18 cellular contexts compared by ENCODE assay signal in genomic region chr11:117121176-117121575, GRCh38. TPM values are rescaled to one million over a fixed set of nuclear protein-coding genes. Genes with fewer than 3 reads are reported as not detected.
A peak's percentile ranks its signal among the peaks of the same experiment; 100 is the strongest.
DNase-seq lines count a peak whose midpoint lies in the region; ATAC-seq, FAIRE-seq and TF ChIP-seq lines count a peak whose summit lies in the region.
"Had no signal": no experiment of that assay in that cellular context is flagged by ENCODE, and none has a peak within 500 bp of the region (broad histone marks: within the 10 kb centered on the region; RNA-seq: fewer than 3 reads in every experiment).

No MANE protein-coding gene starts in this region.

- H3F3A ChIP-seq in GM23248 (ENCODE audit: insufficient read depth), result no peaks in the 10 kb centered on the region

- FAIRE-seq in frontal cortex (lab: Jason Lieb, UNC), result no peak
- FAIRE-seq: GM12891, GM19239, H1 had no signal

- ATAC-seq in GM18861 (IDR thresholded peaks at IDR 0.05; ENCODE audit: unreplicated experiment) (no peak), HG02852 (IDR thresholded peaks at IDR 0.05; ENCODE audit: unreplicated experiment) (no peak), HG02623 (IDR thresholded peaks at IDR 0.05; ENCODE audit: unreplicated experiment) (no peak)

- in situ Hi-C loops in GM23248 (cut with MboI), result no loop called here

- no peaks in the 10 kb centered on the region for H3K79me2 ChIP-seq in GM23248 (ENCODE audit: insufficient read depth)

- no peaks in the 10 kb centered on the region for H3K36me3 ChIP-seq in GM23248 (ENCODE audit: low read depth)
- H3K36me3 ChIP-seq: BLaER1, HAP-1 had no signal

- peak overlapping the region; percentile 40 for H3K27ac ChIP-seq in GM23248
- peak overlapping the region; percentile 21 for H3K27ac ChIP-seq in epithelial cell of prostate
- H3K27ac ChIP-seq: BLaER1 had no signal

- no peaks in the 10 kb centered on the region for H3K9me2 ChIP-seq in GM23248 (ENCODE audit: insufficient read depth)

- peaks cover 5% of the 10 kb centered on the region for H3K27me3 ChIP-seq in GM23248 (replicated peaks; ENCODE audit: insufficient read depth)
- H3K27me3 ChIP-seq: BLaER1 had no signal

- no peak overlapping the region for H3K9ac ChIP-seq in GM23248
- H3K9ac ChIP-seq: BLaER1 had no signal

- H4K20me1 ChIP-seq in GM23248 (ENCODE audit: insufficient read depth), result no peaks in the 10 kb centered on the region
- H4K20me1 ChIP-seq: BLaER1 had no signal

- H3K4me1 ChIP-seq in GM23248 (ENCODE audit: insufficient read depth), result 0 out of 2 replicates have a peak, but pooled peaks cover 7% of the 10 kb centered on the region
- H3K4me1 ChIP-seq: Caco-2 had no signal

- no peaks in the 10 kb centered on the region for H3K9me3 ChIP-seq in GM23248 (ENCODE audit: low read depth)
- H3K9me3 ChIP-seq: BLaER1, Caco-2, HAP-1 had no signal

- no peak overlapping the region for H2AFZ ChIP-seq in GM23248

- TF ChIP-seq CTCF in AG10803 (conservative IDR thresholded peaks at IDR 0.05; ENCODE audit: low read length) (no peak), fibroblast of the aortic adventitia (IDR thresholded peaks at IDR 0.05; ENCODE audit: insufficient read depth, low read length) (no peak)

- H3K4me2 ChIP-seq in GM23248 (ENCODE audit: unreplicated experiment), result no peak overlapping the region
- H3K4me2 ChIP-seq: BLaER1 had no signal

- no peak overlapping the region for H3K4me3 ChIP-seq in AG10803 (ENCODE audit: low read length)
- H3K4me3 ChIP-seq in GM23248, result no peak overlapping the region
- H3K4me3 ChIP-seq in fibroblast of the aortic adventitia (ENCODE audit: low read depth, low read length), result no peak overlapping the region
- H3K4me3 ChIP-seq: BLaER1, HAP-1 had no signal

- peak; percentile 57 for DNase-seq in AG10803 (ENCODE audit: low read depth)
- peak; percentile 61 for DNase-seq in GM23248
- DNase-seq in epithelial cell of prostate (ENCODE audit: low read depth, low spot score), result no peak
- peak; percentile 73 for DNase-seq in fibroblast of the aortic adventitia (ENCODE audit: low read depth)
- DNase-seq in frontal cortex (ENCODE audit: low spot score in 2 of 2), result no peak
- DNase-seq: ACHN; Caco-2; CD8-positive, alpha-beta memory T cell; DND-41; KBM-7 had no signal

RNA-seq across cellular contexts. Expression of gene PAFAH1B2, which starts 22.9 kb away (rescaled TPM):
- total RNA-seq in GM23248 (2014; rRNA removed; shearing (Covaris generic)), result 124 and 140 TPM in 2 replicates
- polyA plus RNA-seq in GM23248 (2016; fragmentation: Nextera tagmentation; extraction: Ambion mirVana), result 116 and 120 TPM in 2 replicates
- total RNA-seq in fibroblast of the aortic adventitia (ENCODE audit: low replicate concordance), result 161 and 328 TPM in 2 replicates
- 400 TPM for total RNA-seq in frontal cortex

RNA-seq across cellular contexts. Expression of gene SIK3, which starts 22.9 kb away (rescaled TPM):
- 13.3 and 15.5 TPM in 2 replicates for total RNA-seq in GM23248 (2014; rRNA removed; shearing (Covaris generic))
- polyA plus RNA-seq in GM23248 (2016; fragmentation: Nextera tagmentation; extraction: Ambion mirVana), result 3.9 and 4.2 TPM in 2 replicates
- 12.8 and 18.4 TPM in 2 replicates for total RNA-seq in fibroblast of the aortic adventitia (ENCODE audit: low replicate concordance)
- total RNA-seq in frontal cortex, result 27.3 TPM

RNA-seq across cellular contexts. Expression of gene SIDT2, which starts 57.4 kb away (rescaled TPM):
- 15.7 TPM in 2 replicates for total RNA-seq in GM23248 (2014; rRNA removed; shearing (Covaris generic))
- 11.6 and 13.1 TPM in 2 replicates for polyA plus RNA-seq in GM23248 (2016; fragmentation: Nextera tagmentation; extraction: Ambion mirVana)
- 8.6 and 12.9 TPM in 2 replicates for total RNA-seq in fibroblast of the aortic adventitia (ENCODE audit: low replicate concordance)
- 9.4 TPM for total RNA-seq in frontal cortex

Comparison
In these comparisons a context has a peak if more than half of its experiments do, and no peak if none do; other contexts are left out.
1. DNase-seq: peak in AG10803 (single experiment), GM23248 (single experiment) and fibroblast of the aortic adventitia (single experiment); none in epithelial cell of prostate (single experiment) and frontal cortex (0 of 2).